19 cellular contexts compared by ENCODE assay signal in genomic region chr17:9223531-9223930, GRCh38.
DNase-seq lines count a peak whose midpoint lies in the region; ATAC-seq and TF ChIP-seq lines count a peak whose summit lies in the region.
"Had no signal": no experiment of that assay in that cellular context is flagged by ENCODE, and none has a peak within 500 bp of the region (broad histone marks: within the 10 kb centered on the region; RNA-seq: fewer than 3 reads in every experiment).

No MANE protein-coding gene starts in this region.

- H2BK120ac ChIP-seq in neuronal stem cell (ENCODE audit: low read depth, low read length) = no peak overlapping the region

- TF ChIP-seq EP300 in gastroesophageal sphincter (IDR thresholded peaks at IDR 0.05) = no peak

- H2AFZ ChIP-seq in neuronal stem cell (ENCODE audit: low read length) = no peak overlapping the region
- H2AFZ ChIP-seq: GM23248 had no signal

- intact Hi-C loops in Right ventricle myocardium superior (cut with DNase I) = no loop called here

- no peaks in the 10 kb centered on the region for H3K27me3 ChIP-seq in right atrium auricular region
- H3K27me3 ChIP-seq in gastroesophageal sphincter = no peaks in the 10 kb centered on the region
- peaks cover 0 to 32% (median 28%) of the 10 kb centered on the region in 3 experiments for H3K27me3 ChIP-seq in neuronal stem cell (ENCODE audit: control insufficient read depth in 3 of 3, insufficient read depth in 3 of 3, low read depth in 1 of 3, low read length in 3 of 3)

- peak overlapping the region; percentile 17 for H2AK5ac ChIP-seq in neuronal stem cell (ENCODE audit: low read depth, low read length)

- no peak overlapping the region for H2BK5ac ChIP-seq in neuronal stem cell (ENCODE audit: low read length)

- H3K23ac ChIP-seq in neuronal stem cell (ENCODE audit: low read depth, low read length, poor library complexity) = peak overlapping the region; percentile 13

- H3K36me3 ChIP-seq in right atrium auricular region (peaks cover 9% of the 10 kb centered on the region), gastroesophageal sphincter (peaks cover 0 to 25% of the 10 kb centered on the region in 2 donors), neuronal stem cell (replicated peaks in 1 of 2; ENCODE audit: control insufficient read depth in 2 of 2, insufficient read depth in 2 of 2, low read length in 2 of 2) (peaks cover 0 to 2% of the 10 kb centered on the region in 2 donors)

- H3K4me3 ChIP-seq in right atrium auricular region = no peak overlapping the region
- H3K4me3 ChIP-seq in gastroesophageal sphincter = no peak overlapping the region
- H3K4me3 ChIP-seq in neuronal stem cell (ENCODE audit: low read length in 2 of 2) = no peak overlapping the region
- H3K4me3 ChIP-seq: A549, GM23248 had no signal

- no peak overlapping the region for H3K27ac ChIP-seq in right atrium auricular region
- peak overlapping the region in 3 of 4 donors; percentile 39 to 91 (median 80) for H3K27ac ChIP-seq in gastroesophageal sphincter
- H3K27ac ChIP-seq in neuronal stem cell (replicated peaks; ENCODE audit: low read length) = no peak overlapping the region
- H3K27ac ChIP-seq: 22Rv1, A549, GM23248 had no signal

- no peak overlapping the region for H3K4me2 ChIP-seq in neuronal stem cell (ENCODE audit: insufficient read depth, low read length, poor library complexity, severe bottlenecking)
- H3K4me2 ChIP-seq: A549 had no signal

- peak overlapping the region; percentile 86 for H3K18ac ChIP-seq in neuronal stem cell (ENCODE audit: low read length)

- no peaks in the 10 kb centered on the region for H3K9me3 ChIP-seq in right atrium auricular region
- H3K9me3 ChIP-seq in gastroesophageal sphincter = no peaks in the 10 kb centered on the region
- H3K9me3 ChIP-seq in neuronal stem cell (replicated peaks in 1 of 2; ENCODE audit: control insufficient read depth in 2 of 2, insufficient read depth in 1 of 2, low read depth in 1 of 2, low read length in 2 of 2) = peaks cover 0 to 7% of the 10 kb centered on the region in 2 donors
- H3K9me3 ChIP-seq: A549 had no signal

- DNase-seq in Right ventricle myocardium superior (peak; percentile 4), right atrium auricular region (ENCODE audit: low spot score) (no peak), neuronal stem cell (ENCODE audit: low spot score) (no peak), kidney tubule cell (ENCODE audit: low spot score) (no peak), NCI-H1694 treated with DMSO at 0.1 percent for 48 hours (lab: John Stamatoyannopoulos, UW) (no peak), HPDE6-E6E7 (ENCODE audit: extremely low spot score) (no peak)
- DNase-seq: AML-193; CD4-positive, alpha-beta memory T cell; DMS153; DMS79; GDM1; GM23248; H7; HFFc6 had no signal

- H2BK15ac ChIP-seq in neuronal stem cell (ENCODE audit: low read length) = no peak overlapping the region

- H3K79me1 ChIP-seq in neuronal stem cell (ENCODE audit: low read depth, low read length) = peaks cover 3% of the 10 kb centered on the region

- 63% methylated on average over 3 of the region's 8 CpGs; no CpG with 5 or more reads in 1 of the 2 donors for WGBS in gastroesophageal sphincter (ENCODE audit: low coverage in 1 of 2), 2 donors
- no CpG with 5 or more reads among the region's 8 CpGs for WGBS in neuronal stem cell (ENCODE audit: extremely low coverage in 2 of 2, insufficient read length in 2 of 2, insufficient replicate concordance in 1 of 2), 2 donors

- TF ChIP-seq CTCF in right atrium auricular region (IDR thresholded peaks at IDR 0.05) (no peak), gastroesophageal sphincter (IDR thresholded peaks at IDR 0.05) (no peak)

- peak overlapping the region; percentile 72 for H3K14ac ChIP-seq in neuronal stem cell (ENCODE audit: low read length)

- H4K91ac ChIP-seq in neuronal stem cell (ENCODE audit: low read depth, low read length, poor library complexity) = no peak overlapping the region

- H4K8ac ChIP-seq in neuronal stem cell (ENCODE audit: low read depth, low read length) = no peak overlapping the region

- no peak overlapping the region for H3K9ac ChIP-seq in neuronal stem cell (ENCODE audit: low read depth, low read length, poor library complexity)
- H3K9ac ChIP-seq: GM23248 had no signal

- TF ChIP-seq POLR2A in gastroesophageal sphincter (IDR thresholded peaks at IDR 0.05) = no peak

- ATAC-seq in Right ventricle myocardium superior (ENCODE audit: poor library complexity) (no peak), gastroesophageal sphincter (no peak)
- ATAC-seq: A549, HCT116, HepG2 had no signal

- H2BK12ac ChIP-seq in neuronal stem cell (ENCODE audit: low read length) = no peak overlapping the region

- H3K4me1 ChIP-seq in right atrium auricular region = no peaks in the 10 kb centered on the region
- H3K4me1 ChIP-seq in gastroesophageal sphincter = peaks cover 2 to 55% (median 6%) of the 10 kb centered on the region in 3 donors
- peaks cover 21 to 47% of the 10 kb centered on the region in 2 donors for H3K4me1 ChIP-seq in neuronal stem cell (ENCODE audit: control insufficient read depth in 2 of 2, insufficient read depth in 1 of 2, low read depth in 1 of 2, low read length in 2 of 2)
- H3K4me1 ChIP-seq: A549 had no signal

- H3K4ac ChIP-seq in neuronal stem cell (ENCODE audit: low read length) = no peak overlapping the region

Comparison
In these comparisons a context has a peak if more than half of its experiments do, and no peak if none do; other contexts are left out.
1. H3K27ac ChIP-seq: peak in gastroesophageal sphincter (3 of 4); none in right atrium auricular region (0 of 2) and neuronal stem cell (single experiment).